8 cellular contexts compared by ENCODE assay signal in the genomic region with DNA sequence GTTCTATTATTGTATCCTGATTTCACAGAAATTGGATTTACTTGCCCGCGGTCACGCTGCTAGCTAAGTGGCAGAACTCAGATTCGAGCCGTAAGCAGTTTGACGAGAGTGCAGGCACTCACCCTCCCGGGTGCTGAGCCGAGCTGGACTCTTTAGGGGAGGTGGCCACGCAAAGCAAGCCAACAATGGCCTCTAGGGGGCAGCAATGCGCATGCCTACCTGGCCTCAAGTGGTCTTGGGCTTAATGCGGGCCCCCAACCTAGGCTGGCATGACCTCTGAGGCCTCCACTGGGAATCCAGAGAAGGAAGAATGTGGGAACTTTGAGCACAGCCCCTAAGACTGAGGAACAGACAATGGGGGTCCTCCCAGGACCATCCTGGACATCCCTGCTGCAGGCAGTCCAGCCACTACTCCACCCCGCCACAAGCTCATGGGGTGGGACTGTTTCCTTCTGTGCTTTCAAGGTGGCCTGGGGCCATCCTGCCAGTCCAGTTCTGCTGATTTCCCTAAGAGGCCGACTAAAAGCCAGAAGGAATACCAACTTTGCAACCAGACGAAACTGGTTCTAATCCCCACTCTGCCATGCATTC.
DNase-seq lines count a peak whose midpoint lies in the region; ATAC-seq, FAIRE-seq and TF ChIP-seq lines count a peak whose summit lies in the region.

No MANE protein-coding gene starts in this region.

- WGBS in pancreas, 2 donors = 34 to 40% methylated on average over 14 of the region's 14 CpGs
- 57 to 72% methylated on average over 7 to 14 of the region's 14 CpGs for WGBS in upper lobe of left lung, 2 donors

- no peak for TF ChIP-seq EP300 in upper lobe of left lung (IDR thresholded peaks at IDR 0.05)

- intact Hi-C loops in pancreas (cut with DNase I) = loop anchor here in 1 of 3 donors (10.0 kb wide), 1 partner anchor 271 kb away; no protein-coding TSS in a partner anchor

- H3K27ac ChIP-seq in pancreas = no peak overlapping the region
- no peak overlapping the region for H3K27ac ChIP-seq in upper lobe of left lung

- ATAC-seq in pancreas (peak; percentile 69 to 95 (median 78)), upper lobe of left lung (ENCODE audit: low FRiP score in 2 of 2) (peak; percentile 74 to 76), HG03196 (IDR thresholded peaks at IDR 0.05; ENCODE audit: unreplicated experiment) (no peak)

- H3K4me3 ChIP-seq in NB4 (ENCODE audit: low read depth, low read length) (no peak overlapping the region), pancreas (no peak overlapping the region), upper lobe of left lung (no peak overlapping the region)

- H3K4me1 ChIP-seq in pancreas = no peaks in the 10 kb centered on the region
- H3K4me1 ChIP-seq in upper lobe of left lung = no peaks in the 10 kb centered on the region

- no peaks in the 10 kb centered on the region for H3K36me3 ChIP-seq in pancreas
- H3K36me3 ChIP-seq in upper lobe of left lung = peaks cover 0 to 22% (median 7%) of the 10 kb centered on the region in 4 donors

- no peak for TF ChIP-seq POLR2A in NB4 (IDR thresholded peaks at IDR 0.05; ENCODE audit: extremely low read depth, insufficient read length)
- TF ChIP-seq POLR2A in upper lobe of left lung (IDR thresholded peaks at IDR 0.05) = no peak

- H3K9me3 ChIP-seq in pancreas (no peaks in the 10 kb centered on the region), upper lobe of left lung (no peaks in the 10 kb centered on the region)

- TF ChIP-seq CTCF in NB4 (IDR thresholded peaks at IDR 0.05; ENCODE audit: low read depth, low read length) = peak; percentile 80
- TF ChIP-seq CTCF in pancreas (IDR thresholded peaks at IDR 0.05) = peak; percentile 62 to 83 (median 82)
- peak; percentile 57 to 76 (median 68) for TF ChIP-seq CTCF in upper lobe of left lung (IDR thresholded peaks at IDR 0.05)

- H3K27me3 ChIP-seq in pancreas (no peaks in the 10 kb centered on the region), upper lobe of left lung (no peaks in the 10 kb centered on the region)

- FAIRE-seq in pancreas (lab: Jason Lieb, UNC) = no peak

- DNase-seq in D341Med (ENCODE audit: low spot score) = peak; percentile 53
- peak; percentile 65 for DNase-seq in NB4 (ENCODE audit: low read depth)
- peak; percentile 15 for DNase-seq in activated CD8-positive, alpha-beta memory T cell treated with anti-CD3 and anti-CD28 coated beads, Interleukin-2, amount 50 U/mL, for 24 hours (ENCODE audit: extremely low read depth)
- peak; percentile 5 for DNase-seq in fibroblast of the conjunctiva (ENCODE audit: low read depth)
- peak; percentile 23 to 83 (median 66) for DNase-seq in pancreas
- peak in 1 of 2 donors; percentile 52 for DNase-seq in upper lobe of left lung
- no peak for DNase-seq in RKO (ENCODE audit: low spot score)
